In the genomic region with DNA sequence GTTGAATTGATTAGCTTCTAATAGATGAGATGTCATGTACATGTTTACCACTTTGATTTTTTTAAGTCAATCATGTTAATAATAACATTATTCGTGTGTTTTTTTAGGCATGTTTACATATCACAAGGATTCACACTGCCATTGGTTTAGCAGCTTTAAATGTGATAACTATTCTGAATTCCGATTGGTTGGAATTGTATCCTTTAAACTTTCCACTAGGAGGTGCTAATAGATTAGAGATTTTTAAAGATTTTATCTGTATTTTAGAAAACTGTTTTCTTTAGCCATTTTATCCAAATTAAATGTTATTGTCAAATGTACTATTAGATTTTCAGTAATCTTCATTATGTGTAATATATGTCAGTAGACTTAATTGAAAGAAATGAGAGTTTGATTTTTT, we compare ENCODE assay signal across 1 cellular context.
TF ChIP-seq lines count a peak whose summit lies in the region.

No MANE protein-coding gene starts in this region.

TF ChIP-seq in WTC11, 78 proteins besides CTCF, POLR2A, EP300 and RAD21 (continued from another document):
- TF ChIP-seq, protein P1, sequence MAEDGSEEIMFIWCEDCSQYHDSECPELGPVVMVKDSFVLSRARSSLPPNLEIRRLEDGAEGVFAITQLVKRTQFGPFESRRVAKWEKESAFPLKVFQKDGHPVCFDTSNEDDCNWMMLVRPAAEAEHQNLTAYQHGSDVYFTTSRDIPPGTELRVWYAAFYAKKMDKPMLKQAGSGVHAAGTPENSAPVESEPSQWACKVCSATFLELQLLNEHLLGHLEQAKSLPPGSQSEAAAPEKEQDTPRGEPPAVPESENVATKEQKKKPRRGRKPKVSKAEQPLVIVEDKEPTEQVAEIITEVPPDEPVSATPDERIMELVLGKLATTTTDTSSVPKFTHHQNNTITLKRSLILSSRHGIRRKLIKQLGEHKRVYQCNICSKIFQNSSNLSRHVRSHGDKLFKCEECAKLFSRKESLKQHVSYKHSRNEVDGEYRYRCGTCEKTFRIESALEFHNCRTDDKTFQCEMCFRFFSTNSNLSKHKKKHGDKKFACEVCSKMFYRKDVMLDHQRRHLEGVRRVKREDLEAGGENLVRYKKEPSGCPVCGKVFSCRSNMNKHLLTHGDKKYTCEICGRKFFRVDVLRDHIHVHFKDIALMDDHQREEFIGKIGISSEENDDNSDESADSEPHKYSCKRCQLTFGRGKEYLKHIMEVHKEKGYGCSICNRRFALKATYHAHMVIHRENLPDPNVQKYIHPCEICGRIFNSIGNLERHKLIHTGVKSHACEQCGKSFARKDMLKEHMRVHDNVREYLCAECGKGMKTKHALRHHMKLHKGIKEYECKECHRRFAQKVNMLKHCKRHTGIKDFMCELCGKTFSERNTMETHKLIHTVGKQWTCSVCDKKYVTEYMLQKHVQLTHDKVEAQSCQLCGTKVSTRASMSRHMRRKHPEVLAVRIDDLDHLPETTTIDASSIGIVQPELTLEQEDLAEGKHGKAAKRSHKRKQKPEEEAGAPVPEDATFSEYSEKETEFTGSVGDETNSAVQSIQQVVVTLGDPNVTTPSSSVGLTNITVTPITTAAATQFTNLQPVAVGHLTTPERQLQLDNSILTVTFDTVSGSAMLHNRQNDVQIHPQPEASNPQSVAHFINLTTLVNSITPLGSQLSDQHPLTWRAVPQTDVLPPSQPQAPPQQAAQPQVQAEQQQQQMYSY (CRISPR knock-in tag; IDR thresholded peaks at IDR 0.05): no peak
- TF ChIP-seq FOXK1 (CRISPR knock-in tag; IDR thresholded peaks at IDR 0.05) (no peak), ZNF138 (CRISPR knock-in tag; conservative IDR thresholded peaks at IDR 0.05) (no peak), FOXP1 (CRISPR knock-in tag; IDR thresholded peaks at IDR 0.05; ENCODE audit: borderline replicate concordance) (no peak), ZNF416 (CRISPR knock-in tag; IDR thresholded peaks at IDR 0.05) (no peak), NR1H2 (CRISPR knock-in tag; IDR thresholded peaks at IDR 0.05) (no peak), TEAD4 (CRISPR knock-in tag; IDR thresholded peaks at IDR 0.05) (no peak), IRF2 (CRISPR knock-in tag; IDR thresholded peaks at IDR 0.05; ENCODE audit: borderline replicate concordance, low read depth) (no peak), GABPB1 (CRISPR knock-in tag; IDR thresholded peaks at IDR 0.05) (no peak), TCF7 (CRISPR knock-in tag; IDR thresholded peaks at IDR 0.05; ENCODE audit: low read depth) (no peak), CREM (CRISPR knock-in tag; IDR thresholded peaks at IDR 0.05) (no peak), ZNF121 (CRISPR knock-in tag; IDR thresholded peaks at IDR 0.05) (no peak)
- TF ChIP-seq, protein P2, sequence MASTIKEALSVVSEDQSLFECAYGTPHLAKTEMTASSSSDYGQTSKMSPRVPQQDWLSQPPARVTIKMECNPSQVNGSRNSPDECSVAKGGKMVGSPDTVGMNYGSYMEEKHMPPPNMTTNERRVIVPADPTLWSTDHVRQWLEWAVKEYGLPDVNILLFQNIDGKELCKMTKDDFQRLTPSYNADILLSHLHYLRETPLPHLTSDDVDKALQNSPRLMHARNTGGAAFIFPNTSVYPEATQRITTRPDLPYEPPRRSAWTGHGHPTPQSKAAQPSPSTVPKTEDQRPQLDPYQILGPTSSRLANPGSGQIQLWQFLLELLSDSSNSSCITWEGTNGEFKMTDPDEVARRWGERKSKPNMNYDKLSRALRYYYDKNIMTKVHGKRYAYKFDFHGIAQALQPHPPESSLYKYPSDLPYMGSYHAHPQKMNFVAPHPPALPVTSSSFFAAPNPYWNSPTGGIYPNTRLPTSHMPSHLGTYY (CRISPR knock-in tag; IDR thresholded peaks at IDR 0.05): no peak
- TF ChIP-seq, protein P3, sequence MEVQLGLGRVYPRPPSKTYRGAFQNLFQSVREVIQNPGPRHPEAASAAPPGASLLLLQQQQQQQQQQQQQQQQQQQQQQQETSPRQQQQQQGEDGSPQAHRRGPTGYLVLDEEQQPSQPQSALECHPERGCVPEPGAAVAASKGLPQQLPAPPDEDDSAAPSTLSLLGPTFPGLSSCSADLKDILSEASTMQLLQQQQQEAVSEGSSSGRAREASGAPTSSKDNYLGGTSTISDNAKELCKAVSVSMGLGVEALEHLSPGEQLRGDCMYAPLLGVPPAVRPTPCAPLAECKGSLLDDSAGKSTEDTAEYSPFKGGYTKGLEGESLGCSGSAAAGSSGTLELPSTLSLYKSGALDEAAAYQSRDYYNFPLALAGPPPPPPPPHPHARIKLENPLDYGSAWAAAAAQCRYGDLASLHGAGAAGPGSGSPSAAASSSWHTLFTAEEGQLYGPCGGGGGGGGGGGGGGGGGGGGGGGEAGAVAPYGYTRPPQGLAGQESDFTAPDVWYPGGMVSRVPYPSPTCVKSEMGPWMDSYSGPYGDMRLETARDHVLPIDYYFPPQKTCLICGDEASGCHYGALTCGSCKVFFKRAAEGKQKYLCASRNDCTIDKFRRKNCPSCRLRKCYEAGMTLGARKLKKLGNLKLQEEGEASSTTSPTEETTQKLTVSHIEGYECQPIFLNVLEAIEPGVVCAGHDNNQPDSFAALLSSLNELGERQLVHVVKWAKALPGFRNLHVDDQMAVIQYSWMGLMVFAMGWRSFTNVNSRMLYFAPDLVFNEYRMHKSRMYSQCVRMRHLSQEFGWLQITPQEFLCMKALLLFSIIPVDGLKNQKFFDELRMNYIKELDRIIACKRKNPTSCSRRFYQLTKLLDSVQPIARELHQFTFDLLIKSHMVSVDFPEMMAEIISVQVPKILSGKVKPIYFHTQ (CRISPR knock-in tag; IDR thresholded peaks at IDR 0.05): no peak
